In genomic region chr5:1765880-1766235, GRCh38 we compare ENCODE assay signal across 13 cellular contexts. TPM values are rescaled to one million over a fixed set of nuclear protein-coding genes. Genes with fewer than 3 reads are reported as not detected.
DNase-seq lines count a peak whose midpoint lies in the region; ATAC-seq and TF ChIP-seq lines count a peak whose summit lies in the region.
"Had no signal": no experiment of that assay in that cellular context is flagged by ENCODE, and none has a peak within 500 bp of the region (broad histone marks: within the 10 kb centered on the region; RNA-seq: fewer than 3 reads in every experiment).

No MANE protein-coding gene starts in this region.

- POLR2A ChIA-PET in activated CD4-positive, alpha-beta T cell treated with anti-CD3 and anti-CD28 coated beads for 36 hours (lab: Charles Lee), result no interaction called here
- POLR2A ChIA-PET in HEK293 (lab: Yijun Ruan, JAX), result no interaction called here

- no peak overlapping the region for H2AFZ ChIP-seq in SU-DHL-6 (ENCODE audit: low read depth, low read length, severe bottlenecking)

- H3K9ac ChIP-seq in SU-DHL-6 (ENCODE audit: low read length), result no peak overlapping the region

- TF ChIP-seq CTCF in HEK293 (tag by site-specific recombination; IDR thresholded peaks at IDR 0.05), result no peak
- no peak for TF ChIP-seq CTCF in SU-DHL-6 (IDR thresholded peaks at IDR 0.05; ENCODE audit: insufficient read depth, low read length, poor library complexity, severe bottlenecking)

- WGBS in aorta, 2 donors, result 93 to 97% methylated on average over 3 of the region's 3 CpGs

- CTCF ChIA-PET in activated CD4-positive, alpha-beta T cell treated with anti-CD3 and anti-CD28 coated beads for 36 hours (lab: Charles Lee), result no interaction called here
- CTCF ChIA-PET in HEK293 (lab: Yijun Ruan, JAX), result interaction anchor here (0.6 to 1.0 kb wide), 2 partner anchors 274 to 286 kb away, joined by 3 to 4 read pairs; no protein-coding TSS in a partner anchor

- no peaks in the 10 kb centered on the region for H3K36me3 Mint-ChIP-seq in activated CD4-positive, alpha-beta T cell treated with anti-CD3 and anti-CD28 coated beads for 36 hours (ENCODE audit: low read depth)
- H3K36me3 Mint-ChIP-seq: CD8-positive, alpha-beta memory T cell had no signal

- peaks cover 6% of the 10 kb centered on the region for H3K27me3 Mint-ChIP-seq in activated CD4-positive, alpha-beta T cell treated with anti-CD3 and anti-CD28 coated beads for 36 hours

- no peak overlapping the region for H3K4me3 Mint-ChIP-seq in activated CD4-positive, alpha-beta T cell treated with anti-CD3 and anti-CD28 coated beads for 36 hours
- H3K4me3 Mint-ChIP-seq: CD8-positive, alpha-beta memory T cell; H9 had no signal

- no peak overlapping the region for H3K27ac Mint-ChIP-seq in activated CD4-positive, alpha-beta T cell treated with anti-CD3 and anti-CD28 coated beads for 36 hours
- H3K27ac Mint-ChIP-seq: CD8-positive, alpha-beta memory T cell; H9 had no signal

- H3K4me2 ChIP-seq in SU-DHL-6 (ENCODE audit: low read depth, low read length, poor library complexity, severe bottlenecking), result peak overlapping the region; percentile 32

- peak; percentile 3 for DNase-seq in activated CD4-positive, alpha-beta T cell treated with anti-CD3 and anti-CD28 coated beads for 36 hours
- DNase-seq in activated CD4-positive, alpha-beta T cell treated with anti-CD3 and anti-CD28 coated beads for 1 hour, result no peak
- DNase-seq in sciatic nerve (ENCODE audit: low spot score), result peak; percentile 8
- DNase-seq in DMS114 treated with DMSO at 0.1 percent for 48 hours (lab: John Stamatoyannopoulos, UW; ENCODE audit: unreplicated experiment), result no peak
- DNase-seq in aorta, result no peak
- DNase-seq in head of caudate nucleus, result no peak
- DNase-seq: GOT3 had no signal

- H3K27me3 ChIP-seq in SU-DHL-6 (ENCODE audit: low read length), result no peaks in the 10 kb centered on the region
- H3K27me3 ChIP-seq in aorta (ENCODE audit: control insufficient read depth in 1 of 2, insufficient read depth in 2 of 2, low read length in 1 of 2), result no peaks in the 10 kb centered on the region

- H3K9me3 ChIP-seq in HEK293 (ENCODE audit: control insufficient read depth, insufficient read depth, low read depth, low read length) (no peaks in the 10 kb centered on the region), SU-DHL-6 (ENCODE audit: insufficient read depth, low read length) (peaks cover 5% of the 10 kb centered on the region; the same call in 1 of the 2 replicates), aorta (ENCODE audit: control insufficient read depth, low read length) (no peaks in the 10 kb centered on the region)
- H3K9me3 ChIP-seq: Caco-2 had no signal

- H3K36me3 ChIP-seq in HEK293 (ENCODE audit: control insufficient read depth in 2 of 2, insufficient read depth in 1 of 2, low read length in 2 of 2), result no peaks in the 10 kb centered on the region
- H3K36me3 ChIP-seq in SU-DHL-6 (ENCODE audit: low read length), result 0 out of 2 replicates have a peak, but pooled peaks cover 3% of the 10 kb centered on the region
- H3K36me3 ChIP-seq in aorta (ENCODE audit: control insufficient read depth in 1 of 2, insufficient read depth in 2 of 2, low read length in 1 of 2), result no peaks in the 10 kb centered on the region

- H3K4me1 Mint-ChIP-seq in activated CD4-positive, alpha-beta T cell treated with anti-CD3 and anti-CD28 coated beads for 36 hours, result no peaks in the 10 kb centered on the region
- H3K4me1 Mint-ChIP-seq: CD8-positive, alpha-beta memory T cell had no signal

- H4K20me1 ChIP-seq in SU-DHL-6 (ENCODE audit: low read depth, low read length), result no peaks in the 10 kb centered on the region

- H3K9me2 ChIP-seq in SU-DHL-6 (replicated peaks; ENCODE audit: insufficient read depth, low read length), result no peaks in the 10 kb centered on the region

- no peak for ATAC-seq in activated CD4-positive, alpha-beta T cell treated with anti-CD3 and anti-CD28 coated beads for 36 hours
- ATAC-seq in sciatic nerve (no peak), aorta (ENCODE audit: low FRiP score) (no peak)

- H3K4me3 ChIP-seq in HEK293 (ENCODE audit: low read depth, low read length) (no peak overlapping the region), SU-DHL-6 (ENCODE audit: insufficient read depth, low read length, poor library complexity, severe bottlenecking) (no peak overlapping the region), aorta (ENCODE audit: low read length in 2 of 2) (no peak overlapping the region)

- H3K4me1 ChIP-seq in HEK293 (ENCODE audit: control insufficient read depth, insufficient read depth, low read length), result no peaks in the 10 kb centered on the region
- no peaks in the 10 kb centered on the region for H3K4me1 ChIP-seq in aorta (ENCODE audit: control insufficient read depth in 1 of 2, insufficient read depth in 2 of 2, low read length in 2 of 2)
- H3K4me1 ChIP-seq: Caco-2 had no signal

- intact Hi-C loops in activated CD4-positive, alpha-beta T cell treated with anti-CD3 and anti-CD28 coated beads for 36 hours (cut with DNase I, micrococcal nuclease), result no loop called here
- intact Hi-C loops in sciatic nerve (cut with DNase I), result no loop called here
- intact Hi-C loops in aorta (cut with DNase I), result no loop called here
- intact Hi-C loops in head of caudate nucleus (cut with DNase I), result no loop called here

- H3K79me2 ChIP-seq in SU-DHL-6 (ENCODE audit: insufficient read depth, low read length), result no peaks in the 10 kb centered on the region

- H3K9me3 Mint-ChIP-seq in activated CD4-positive, alpha-beta T cell treated with anti-CD3 and anti-CD28 coated beads for 36 hours (ENCODE audit: low read depth), result no peaks in the 10 kb centered on the region
- H3K9me3 Mint-ChIP-seq: CD8-positive, alpha-beta memory T cell; H9 had no signal

- 0 out of 2 replicates have a peak, but pooled peaks cover 6% of the 10 kb centered on the region for H3F3A ChIP-seq in SU-DHL-6 (ENCODE audit: insufficient read depth)

- H3K27ac ChIP-seq in HEK293 (ENCODE audit: extremely low read depth, low read depth, low read length) (no peak overlapping the region), SU-DHL-6 (ENCODE audit: low read depth, low read length) (peak overlapping the region; percentile 48), aorta (ENCODE audit: low read depth in 1 of 2, low read length in 2 of 2) (no peak overlapping the region)
- H3K27ac ChIP-seq: 22Rv1 had no signal

TF ChIP-seq in HEK293, 187 proteins besides CTCF, POLR2A, EP300 and RAD21:
- no peak for TF ChIP-seq FEZF1 (tag by site-specific recombination; IDR thresholded peaks at IDR 0.05)
- TF ChIP-seq ZNF10 (tag by site-specific recombination; IDR thresholded peaks at IDR 0.05), result peak; percentile 92

RNA-seq across cellular contexts. Expression of gene MRPL36, which starts 33.8 kb away (rescaled TPM):
- 10 to 100 TPM; 51.4 to 64.9 TPM for total RNA-seq in activated CD4-positive, alpha-beta T cell treated with anti-CD3 and anti-CD28 coated beads for 36 hours
- 28.4 TPM for total RNA-seq in sciatic nerve
- 10 to 100 TPM; 25.1 to 28.5 TPM for total RNA-seq in aorta
- 10 to 100 TPM; 49.5 to 62.2 TPM for polyA plus RNA-seq in aorta

RNA-seq across cellular contexts. Expression of gene NDUFS6, which starts 35.3 kb away (rescaled TPM):
- 10 to 100 TPM; 18.8 to 37.1 TPM for total RNA-seq in activated CD4-positive, alpha-beta T cell treated with anti-CD3 and anti-CD28 coated beads for 36 hours
- total RNA-seq in sciatic nerve (20.7 TPM), aorta (10 to 100 TPM; 16.7 to 24.2 TPM)
- 10 to 100 TPM; 46.6 to 64.9 TPM for polyA plus RNA-seq in aorta

Comparison
In these comparisons a context has a peak if more than half of its experiments do, and no peak if none do; other contexts are left out.
1. DNase-seq: peak in activated CD4-positive, alpha-beta T cell treated with anti-CD3 and anti-CD28 coated beads for 36 hours (single experiment) and sciatic nerve (single experiment); none in activated CD4-positive, alpha-beta T cell treated with anti-CD3 and anti-CD28 coated beads for 1 hour (single experiment), DMS114 treated with DMSO at 0.1 percent for 48 hours (single experiment), aorta (0 of 2) and head of caudate nucleus (0 of 42).